Comparison of ENCODE assay signal across 18 cellular contexts in genomic region chr19:42658148-42658547, GRCh38.
"Had no signal": no experiment of that assay in that cellular context is flagged by ENCODE, and none has a peak within 500 bp of the region (broad histone marks: within the 10 kb centered on the region; RNA-seq: fewer than 3 reads in every experiment).

No MANE protein-coding gene starts in this region.

- DNase-seq: activated CD4-positive, alpha-beta T cell treated with anti-CD3 and anti-CD28 coated beads, Interleukin-2, amount 50 U/mL, for 4 hours; activated CD4-positive, CD25-positive, alpha-beta regulatory T cell treated with anti-CD3 and anti-CD28 coated beads, Interleukin-2, amount 50 U/mL, for 72 hours; activated naive CD8-positive, alpha-beta T cell treated with anti-CD3 and anti-CD28 coated beads, Interleukin-2, amount 10 ng/mL, durations not matched to agents 7 days and 5 days; amygdala; caudate nucleus; glutamatergic neuron; hypothalamus; midbrain; sigmoid colon; stimulated activated CD4-positive, alpha-beta T cell treated with anti-CD3 and anti-CD28 coated beads, Interleukin-4, amount 100 ng/mL, for 4 hours; stimulated activated naive B cell treated with anti-CD40 and anti-IgM and Interleukin-4, amounts not matched to agents 10 μg/mL and 1 μg/mL and 100 μg/mL, for 72 hours; thyroid gland had no signal

- H3K36me3 ChIP-seq: sigmoid colon, thyroid gland had no signal

- H3K27me3 ChIP-seq: sigmoid colon, thyroid gland had no signal

- ATAC-seq: esophagus mucosa; left lobe of liver; stimulated activated naive B cell treated with anti-CD40 and anti-IgM and Interleukin-4, amounts not matched to agents 10 μg/mL and 1 μg/mL and 100 μg/mL, for 72 hours had no signal

- H3K27ac ChIP-seq: sigmoid colon, thyroid gland had no signal

- H3K9me3 ChIP-seq: sigmoid colon, thyroid gland had no signal

- H3K4me3 ChIP-seq: lung, sigmoid colon, thyroid gland had no signal

- FAIRE-seq: colon, endometrium, keratinocyte had no signal

- H3K4me1 ChIP-seq: thyroid gland had no signal
